1 cellular context compared by ENCODE assay signal in genomic region chr2:240998706-240999000, GRCh38.
TF ChIP-seq lines count a peak whose summit lies in the region.

No MANE protein-coding gene starts in this region.

TF ChIP-seq in liver, 16 proteins besides CTCF, POLR2A, EP300 and RAD21 (continued from another document):
- TF ChIP-seq REST (IDR thresholded peaks at IDR 0.05) (no peak), FOXA1 (IDR thresholded peaks at IDR 0.05) (no peak), FOXA2 (IDR thresholded peaks at IDR 0.05) (no peak), NR2F2 (IDR thresholded peaks at IDR 0.05) (no peak), ZBTB33 (IDR thresholded peaks at IDR 0.05) (no peak)
TF ChIP-seq in liver: peak in this region for 0.
